In the genomic region with DNA sequence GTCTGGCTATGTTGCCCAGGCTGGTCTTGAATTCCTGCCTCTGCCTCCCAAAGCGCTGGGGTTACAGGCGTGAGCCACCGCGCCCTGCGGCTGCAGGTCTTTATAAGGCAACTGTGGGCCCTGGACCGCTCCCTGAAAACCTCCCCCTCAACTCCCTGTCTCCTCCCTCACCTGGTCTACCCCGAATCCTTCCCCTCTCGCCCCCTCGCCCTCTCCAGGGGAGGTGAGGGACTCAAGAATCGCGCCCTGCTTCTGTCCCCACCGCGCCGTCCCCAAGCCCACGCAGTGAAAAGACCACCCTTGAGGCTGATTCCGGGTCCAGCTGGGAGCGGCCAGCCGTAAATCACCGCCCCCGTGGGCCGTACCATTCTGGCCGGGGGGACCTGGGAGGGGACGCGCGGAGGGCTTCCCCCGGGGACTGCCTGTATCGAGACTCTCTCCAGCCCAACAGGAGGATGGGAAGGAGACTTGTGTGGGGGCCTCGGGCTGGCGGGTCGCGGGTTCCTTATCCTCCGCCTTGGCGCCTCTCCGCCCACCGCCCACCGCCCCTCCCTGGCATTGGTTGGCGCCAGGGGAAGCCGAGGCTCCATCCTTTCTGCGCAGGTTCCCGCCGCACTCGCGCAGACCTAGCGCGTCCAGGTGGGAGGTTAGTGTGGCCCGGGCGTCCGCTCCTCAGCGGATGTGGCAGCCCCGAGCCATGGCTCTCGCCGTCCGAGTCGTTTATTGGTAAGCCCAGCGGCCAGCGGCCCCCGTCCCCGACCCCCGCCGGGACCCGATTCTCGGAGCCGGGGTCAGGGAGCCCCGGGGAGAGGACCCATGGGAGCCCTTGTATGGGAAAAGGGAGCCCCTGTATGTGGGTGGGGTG, we compare ENCODE assay signal across 1 cellular context.
TF ChIP-seq lines count a peak whose summit lies in the region.

A gene (plus strand): TSS at position 615 of the 865 bp plus-strand sequence. CDS start 83 bp downstream, at position 698.

TF ChIP-seq in K562, 482 proteins besides CTCF, POLR2A, EP300 and RAD21 (continued from another document and continues in another):
- TF ChIP-seq, protein P1, sequence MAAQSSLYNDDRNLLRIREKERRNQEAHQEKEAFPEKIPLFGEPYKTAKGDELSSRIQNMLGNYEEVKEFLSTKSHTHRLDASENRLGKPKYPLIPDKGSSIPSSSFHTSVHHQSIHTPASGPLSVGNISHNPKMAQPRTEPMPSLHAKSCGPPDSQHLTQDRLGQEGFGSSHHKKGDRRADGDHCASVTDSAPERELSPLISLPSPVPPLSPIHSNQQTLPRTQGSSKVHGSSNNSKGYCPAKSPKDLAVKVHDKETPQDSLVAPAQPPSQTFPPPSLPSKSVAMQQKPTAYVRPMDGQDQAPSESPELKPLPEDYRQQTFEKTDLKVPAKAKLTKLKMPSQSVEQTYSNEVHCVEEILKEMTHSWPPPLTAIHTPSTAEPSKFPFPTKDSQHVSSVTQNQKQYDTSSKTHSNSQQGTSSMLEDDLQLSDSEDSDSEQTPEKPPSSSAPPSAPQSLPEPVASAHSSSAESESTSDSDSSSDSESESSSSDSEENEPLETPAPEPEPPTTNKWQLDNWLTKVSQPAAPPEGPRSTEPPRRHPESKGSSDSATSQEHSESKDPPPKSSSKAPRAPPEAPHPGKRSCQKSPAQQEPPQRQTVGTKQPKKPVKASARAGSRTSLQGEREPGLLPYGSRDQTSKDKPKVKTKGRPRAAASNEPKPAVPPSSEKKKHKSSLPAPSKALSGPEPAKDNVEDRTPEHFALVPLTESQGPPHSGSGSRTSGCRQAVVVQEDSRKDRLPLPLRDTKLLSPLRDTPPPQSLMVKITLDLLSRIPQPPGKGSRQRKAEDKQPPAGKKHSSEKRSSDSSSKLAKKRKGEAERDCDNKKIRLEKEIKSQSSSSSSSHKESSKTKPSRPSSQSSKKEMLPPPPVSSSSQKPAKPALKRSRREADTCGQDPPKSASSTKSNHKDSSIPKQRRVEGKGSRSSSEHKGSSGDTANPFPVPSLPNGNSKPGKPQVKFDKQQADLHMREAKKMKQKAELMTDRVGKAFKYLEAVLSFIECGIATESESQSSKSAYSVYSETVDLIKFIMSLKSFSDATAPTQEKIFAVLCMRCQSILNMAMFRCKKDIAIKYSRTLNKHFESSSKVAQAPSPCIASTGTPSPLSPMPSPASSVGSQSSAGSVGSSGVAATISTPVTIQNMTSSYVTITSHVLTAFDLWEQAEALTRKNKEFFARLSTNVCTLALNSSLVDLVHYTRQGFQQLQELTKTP (IDR thresholded peaks at IDR 0.05; ENCODE audit: low read depth in 1 of 2, partially characterized antibody in 2 of 2) = no peak
- TF ChIP-seq HLTF (IDR thresholded peaks at IDR 0.05) (peak; percentile 72; the same call in 1 of the 2 replicates), MTA3 (IDR thresholded peaks at IDR 0.05; ENCODE audit: borderline replicate concordance) (peak; percentile 65; the same call in 1 of the 2 replicates), SRSF1 (IDR thresholded peaks at IDR 0.05; ENCODE audit: low read depth, low read length) (no peak), RB1 (IDR thresholded peaks at IDR 0.05; ENCODE audit: low read depth) (peak; percentile 87), SIN3A (IDR thresholded peaks at IDR 0.05; ENCODE audit: borderline replicate concordance in 2 of 2, control insufficient read depth in 1 of 2, low read depth in 2 of 2, low read length in 2 of 2) (peak; percentile 51 to 80; a peak in 2 of 4 replicates), TAF7 (tag; IDR thresholded peaks at IDR 0.05) (peak; percentile 76), MECOM (CRISPR knock-in tag; IDR thresholded peaks at IDR 0.05) (no peak), NBN (IDR thresholded peaks at IDR 0.05; ENCODE audit: low read depth) (peak; percentile 74), HMGN3 (IDR thresholded peaks at IDR 0.05; ENCODE audit: borderline replicate concordance, extremely low read depth, insufficient read length, low read depth, low read length) (peak; percentile 71), NONO (IDR thresholded peaks at IDR 0.05; ENCODE audit: low read depth in 2 of 2, low read length in 1 of 2) (peak; percentile 70 to 100; a peak in 3 of 4 replicates), NR2C2 (CRISPR knock-in tag; IDR thresholded peaks at IDR 0.05) (no peak), NR2C2 (tag; IDR thresholded peaks at IDR 0.05) (peak; percentile 27; the same call in 1 of the 2 replicates), SAP30 (IDR thresholded peaks at IDR 0.05; ENCODE audit: borderline replicate concordance, insufficient read depth, low read depth, low read length, poor library complexity, severe bottlenecking) (peak; percentile 71), EP400 (IDR thresholded peaks at IDR 0.05) (peak; percentile 72), PHF21A (IDR thresholded peaks at IDR 0.05; ENCODE audit: borderline replicate concordance, low read depth) (no peak; the same call in 1 of the 2 replicates), CBX8 (IDR thresholded peaks at IDR 0.05; ENCODE audit: borderline replicate concordance, extremely low read depth, low read depth, low read length, poor library complexity, severe bottlenecking) (no peak), NRF1 (conservative IDR thresholded peaks at IDR 0.05 in 1 of 2, IDR thresholded peaks at IDR 0.05 in 1 of 2) (peak; percentile 90 to 92), HNRNPLL (IDR thresholded peaks at IDR 0.05; ENCODE audit: low read depth, low read length, poor library complexity, severe bottlenecking) (peak; percentile 64), MEIS2 (IDR thresholded peaks at IDR 0.05; ENCODE audit: partially characterized antibody) (peak; percentile 96), ZNF75A (CRISPR knock-in tag; IDR thresholded peaks at IDR 0.05) (no peak), DPF2 (IDR thresholded peaks at IDR 0.05) (peak; percentile 77; the same call in 1 of the 2 replicates), ADNP (tag; IDR thresholded peaks at IDR 0.05) (0 out of 2 replicates have a peak, but pooled peaks have one; percentile 1), HDAC3 (IDR thresholded peaks at IDR 0.05; ENCODE audit: borderline replicate concordance, partially characterized antibody) (no peak), SIN3B (IDR thresholded peaks at IDR 0.05; ENCODE audit: low read depth) (no peak), NCOA2 (IDR thresholded peaks at IDR 0.05; ENCODE audit: partially characterized antibody in 2 of 2) (no peak)
- TF ChIP-seq, protein P2, sequence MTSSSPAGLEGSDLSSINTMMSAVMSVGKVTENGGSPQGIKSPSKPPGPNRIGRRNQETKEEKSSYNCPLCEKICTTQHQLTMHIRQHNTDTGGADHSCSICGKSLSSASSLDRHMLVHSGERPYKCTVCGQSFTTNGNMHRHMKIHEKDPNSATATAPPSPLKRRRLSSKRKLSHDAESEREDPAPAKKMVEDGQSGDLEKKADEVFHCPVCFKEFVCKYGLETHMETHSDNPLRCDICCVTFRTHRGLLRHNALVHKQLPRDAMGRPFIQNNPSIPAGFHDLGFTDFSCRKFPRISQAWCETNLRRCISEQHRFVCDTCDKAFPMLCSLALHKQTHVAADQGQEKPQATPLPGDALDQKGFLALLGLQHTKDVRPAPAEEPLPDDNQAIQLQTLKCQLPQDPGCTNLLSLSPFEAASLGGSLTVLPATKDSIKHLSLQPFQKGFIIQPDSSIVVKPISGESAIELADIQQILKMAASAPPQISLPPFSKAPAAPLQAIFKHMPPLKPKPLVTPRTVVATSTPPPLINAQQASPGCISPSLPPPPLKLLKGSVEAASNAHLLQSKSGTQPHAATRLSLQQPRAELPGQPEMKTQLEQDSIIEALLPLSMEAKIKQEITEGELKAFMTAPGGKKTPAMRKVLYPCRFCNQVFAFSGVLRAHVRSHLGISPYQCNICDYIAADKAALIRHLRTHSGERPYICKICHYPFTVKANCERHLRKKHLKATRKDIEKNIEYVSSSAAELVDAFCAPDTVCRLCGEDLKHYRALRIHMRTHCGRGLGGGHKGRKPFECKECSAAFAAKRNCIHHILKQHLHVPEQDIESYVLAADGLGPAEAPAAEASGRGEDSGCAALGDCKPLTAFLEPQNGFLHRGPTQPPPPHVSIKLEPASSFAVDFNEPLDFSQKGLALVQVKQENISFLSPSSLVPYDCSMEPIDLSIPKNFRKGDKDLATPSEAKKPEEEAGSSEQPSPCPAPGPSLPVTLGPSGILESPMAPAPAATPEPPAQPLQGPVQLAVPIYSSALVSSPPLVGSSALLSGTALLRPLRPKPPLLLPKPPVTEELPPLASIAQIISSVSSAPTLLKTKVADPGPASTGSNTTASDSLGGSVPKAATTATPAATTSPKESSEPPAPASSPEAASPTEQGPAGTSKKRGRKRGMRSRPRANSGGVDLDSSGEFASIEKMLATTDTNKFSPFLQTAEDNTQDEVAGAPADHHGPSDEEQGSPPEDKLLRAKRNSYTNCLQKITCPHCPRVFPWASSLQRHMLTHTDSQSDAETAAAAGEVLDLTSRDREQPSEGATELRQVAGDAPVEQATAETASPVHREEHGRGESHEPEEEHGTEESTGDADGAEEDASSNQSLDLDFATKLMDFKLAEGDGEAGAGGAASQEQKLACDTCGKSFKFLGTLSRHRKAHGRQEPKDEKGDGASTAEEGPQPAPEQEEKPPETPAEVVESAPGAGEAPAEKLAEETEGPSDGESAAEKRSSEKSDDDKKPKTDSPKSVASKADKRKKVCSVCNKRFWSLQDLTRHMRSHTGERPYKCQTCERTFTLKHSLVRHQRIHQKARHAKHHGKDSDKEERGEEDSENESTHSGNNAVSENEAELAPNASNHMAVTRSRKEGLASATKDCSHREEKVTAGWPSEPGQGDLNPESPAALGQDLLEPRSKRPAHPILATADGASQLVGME (CRISPR knock-in tag; IDR thresholded peaks at IDR 0.05) = peak; percentile 96
- TF ChIP-seq, protein P3, sequence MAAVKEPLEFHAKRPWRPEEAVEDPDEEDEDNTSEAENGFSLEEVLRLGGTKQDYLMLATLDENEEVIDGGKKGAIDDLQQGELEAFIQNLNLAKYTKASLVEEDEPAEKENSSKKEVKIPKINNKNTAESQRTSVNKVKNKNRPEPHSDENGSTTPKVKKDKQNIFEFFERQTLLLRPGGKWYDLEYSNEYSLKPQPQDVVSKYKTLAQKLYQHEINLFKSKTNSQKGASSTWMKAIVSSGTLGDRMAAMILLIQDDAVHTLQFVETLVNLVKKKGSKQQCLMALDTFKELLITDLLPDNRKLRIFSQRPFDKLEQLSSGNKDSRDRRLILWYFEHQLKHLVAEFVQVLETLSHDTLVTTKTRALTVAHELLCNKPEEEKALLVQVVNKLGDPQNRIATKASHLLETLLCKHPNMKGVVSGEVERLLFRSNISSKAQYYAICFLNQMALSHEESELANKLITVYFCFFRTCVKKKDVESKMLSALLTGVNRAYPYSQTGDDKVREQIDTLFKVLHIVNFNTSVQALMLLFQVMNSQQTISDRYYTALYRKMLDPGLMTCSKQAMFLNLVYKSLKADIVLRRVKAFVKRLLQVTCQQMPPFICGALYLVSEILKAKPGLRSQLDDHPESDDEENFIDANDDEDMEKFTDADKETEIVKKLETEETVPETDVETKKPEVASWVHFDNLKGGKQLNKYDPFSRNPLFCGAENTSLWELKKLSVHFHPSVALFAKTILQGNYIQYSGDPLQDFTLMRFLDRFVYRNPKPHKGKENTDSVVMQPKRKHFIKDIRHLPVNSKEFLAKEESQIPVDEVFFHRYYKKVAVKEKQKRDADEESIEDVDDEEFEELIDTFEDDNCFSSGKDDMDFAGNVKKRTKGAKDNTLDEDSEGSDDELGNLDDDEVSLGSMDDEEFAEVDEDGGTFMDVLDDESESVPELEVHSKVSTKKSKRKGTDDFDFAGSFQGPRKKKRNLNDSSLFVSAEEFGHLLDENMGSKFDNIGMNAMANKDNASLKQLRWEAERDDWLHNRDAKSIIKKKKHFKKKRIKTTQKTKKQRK (IDR thresholded peaks at IDR 0.05; ENCODE audit: borderline replicate concordance, low read depth, low read length) = no peak
- TF ChIP-seq, protein P4, sequence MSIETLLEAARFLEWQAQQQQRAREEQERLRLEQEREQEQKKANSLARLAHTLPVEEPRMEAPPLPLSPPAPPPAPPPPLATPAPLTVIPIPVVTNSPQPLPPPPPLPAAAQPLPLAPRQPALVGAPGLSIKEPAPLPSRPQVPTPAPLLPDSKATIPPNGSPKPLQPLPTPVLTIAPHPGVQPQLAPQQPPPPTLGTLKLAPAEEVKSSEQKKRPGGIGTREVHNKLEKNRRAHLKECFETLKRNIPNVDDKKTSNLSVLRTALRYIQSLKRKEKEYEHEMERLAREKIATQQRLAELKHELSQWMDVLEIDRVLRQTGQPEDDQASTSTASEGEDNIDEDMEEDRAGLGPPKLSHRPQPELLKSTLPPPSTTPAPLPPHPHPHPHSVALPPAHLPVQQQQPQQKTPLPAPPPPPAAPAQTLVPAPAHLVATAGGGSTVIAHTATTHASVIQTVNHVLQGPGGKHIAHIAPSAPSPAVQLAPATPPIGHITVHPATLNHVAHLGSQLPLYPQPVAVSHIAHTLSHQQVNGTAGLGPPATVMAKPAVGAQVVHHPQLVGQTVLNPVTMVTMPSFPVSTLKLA (conservative IDR thresholded peaks at IDR 0.05) = peak; percentile 11 to 69; a peak in 2 of 4 replicates
- TF ChIP-seq, protein P5, sequence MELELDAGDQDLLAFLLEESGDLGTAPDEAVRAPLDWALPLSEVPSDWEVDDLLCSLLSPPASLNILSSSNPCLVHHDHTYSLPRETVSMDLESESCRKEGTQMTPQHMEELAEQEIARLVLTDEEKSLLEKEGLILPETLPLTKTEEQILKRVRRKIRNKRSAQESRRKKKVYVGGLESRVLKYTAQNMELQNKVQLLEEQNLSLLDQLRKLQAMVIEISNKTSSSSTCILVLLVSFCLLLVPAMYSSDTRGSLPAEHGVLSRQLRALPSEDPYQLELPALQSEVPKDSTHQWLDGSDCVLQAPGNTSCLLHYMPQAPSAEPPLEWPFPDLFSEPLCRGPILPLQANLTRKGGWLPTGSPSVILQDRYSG (tag; conservative IDR thresholded peaks at IDR 0.05; ENCODE audit: low read depth) = no peak
- TF ChIP-seq, protein P6, sequence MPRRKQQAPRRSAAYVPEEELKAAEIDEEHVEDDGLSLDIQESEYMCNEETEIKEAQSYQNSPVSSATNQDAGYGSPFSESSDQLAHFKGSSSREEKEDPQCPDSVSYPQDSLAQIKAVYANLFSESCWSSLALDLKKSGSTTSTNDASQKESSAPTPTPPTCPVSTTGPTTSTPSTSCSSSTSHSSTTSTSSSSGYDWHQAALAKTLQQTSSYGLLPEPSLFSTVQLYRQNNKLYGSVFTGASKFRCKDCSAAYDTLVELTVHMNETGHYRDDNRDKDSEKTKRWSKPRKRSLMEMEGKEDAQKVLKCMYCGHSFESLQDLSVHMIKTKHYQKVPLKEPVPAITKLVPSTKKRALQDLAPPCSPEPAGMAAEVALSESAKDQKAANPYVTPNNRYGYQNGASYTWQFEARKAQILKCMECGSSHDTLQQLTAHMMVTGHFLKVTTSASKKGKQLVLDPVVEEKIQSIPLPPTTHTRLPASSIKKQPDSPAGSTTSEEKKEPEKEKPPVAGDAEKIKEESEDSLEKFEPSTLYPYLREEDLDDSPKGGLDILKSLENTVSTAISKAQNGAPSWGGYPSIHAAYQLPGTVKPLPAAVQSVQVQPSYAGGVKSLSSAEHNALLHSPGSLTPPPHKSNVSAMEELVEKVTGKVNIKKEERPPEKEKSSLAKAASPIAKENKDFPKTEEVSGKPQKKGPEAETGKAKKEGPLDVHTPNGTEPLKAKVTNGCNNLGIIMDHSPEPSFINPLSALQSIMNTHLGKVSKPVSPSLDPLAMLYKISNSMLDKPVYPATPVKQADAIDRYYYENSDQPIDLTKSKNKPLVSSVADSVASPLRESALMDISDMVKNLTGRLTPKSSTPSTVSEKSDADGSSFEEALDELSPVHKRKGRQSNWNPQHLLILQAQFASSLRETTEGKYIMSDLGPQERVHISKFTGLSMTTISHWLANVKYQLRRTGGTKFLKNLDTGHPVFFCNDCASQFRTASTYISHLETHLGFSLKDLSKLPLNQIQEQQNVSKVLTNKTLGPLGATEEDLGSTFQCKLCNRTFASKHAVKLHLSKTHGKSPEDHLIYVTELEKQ (CRISPR knock-in tag; IDR thresholded peaks at IDR 0.05) = no peak
